In genomic region chr22:31217890-31218287, GRCh38 we compare ENCODE assay signal across 1 cellular context.
TF ChIP-seq lines count a peak whose summit lies in the region.

No MANE protein-coding gene starts in this region.

TF ChIP-seq in WTC11, 78 proteins besides CTCF, POLR2A, EP300 and RAD21 (continued from another document):
- TF ChIP-seq ATF2 (CRISPR knock-in tag; IDR thresholded peaks at IDR 0.05; ENCODE audit: borderline replicate concordance, low read depth) (no peak), ZBTB43 (CRISPR knock-in tag; IDR thresholded peaks at IDR 0.05) (no peak), E2F4 (CRISPR knock-in tag; IDR thresholded peaks at IDR 0.05; ENCODE audit: borderline replicate concordance, low read depth) (no peak), CBFB (CRISPR knock-in tag; IDR thresholded peaks at IDR 0.05; ENCODE audit: low read depth) (no peak), SOX15 (CRISPR knock-in tag; IDR thresholded peaks at IDR 0.05) (no peak), NR1H2 (CRISPR knock-in tag; IDR thresholded peaks at IDR 0.05) (no peak), MAX (CRISPR knock-in tag; IDR thresholded peaks at IDR 0.05) (no peak), AR (CRISPR knock-in tag; IDR thresholded peaks at IDR 0.05) (no peak), ZNF317 (CRISPR knock-in tag; IDR thresholded peaks at IDR 0.05; ENCODE audit: borderline replicate concordance, low read depth) (no peak)
